ENCODE assay signal across 25 cellular contexts in genomic region chr1:201324821-201325677, GRCh38. TPM values are rescaled to one million over a fixed set of nuclear protein-coding genes. Genes with fewer than 3 reads are reported as not detected.
"Had no signal": no experiment of that assay in that cellular context is flagged by ENCODE, and none has a peak within 500 bp of the region (broad histone marks: within the 10 kb centered on the region; RNA-seq: fewer than 3 reads in every experiment).

No MANE protein-coding gene starts in this region.

- H3K4me3 Mint-ChIP-seq: endodermal cell, naive B cell, nephron, type B pancreatic cell had no signal

- H3K9me3 ChIP-seq: heart left ventricle, left ventricle myocardium inferior, suprapubic skin, thyroid gland had no signal

- H3K4me3 ChIP-seq: coronary artery, heart left ventricle, left ventricle myocardium inferior, suprapubic skin, thyroid gland had no signal

- ATAC-seq: heart left ventricle, sciatic nerve had no signal

- H3K27me3 ChIP-seq: heart left ventricle, suprapubic skin, thyroid gland had no signal

- H3K27ac ChIP-seq: coronary artery, heart left ventricle, left ventricle myocardium inferior, suprapubic skin, thyroid gland had no signal

- H3K4me1 Mint-ChIP-seq: naive B cell had no signal

- H3K9me3 Mint-ChIP-seq: endodermal cell, nephron, type B pancreatic cell had no signal

- DNase-seq: effector CD4-positive, alpha-beta T cell; endodermal cell; erythroblast; foreskin melanocyte; hypothalamus; islet precursor cell; left ventricle myocardium inferior; mesendoderm; naive B cell; stimulated activated CD4-positive, alpha-beta T cell treated with anti-CD3 and anti-CD28 coated beads, Interleukin-2, amount 100 ng/mL, for 24 hours; stimulated activated CD4-positive, alpha-beta T cell treated with anti-CD3 and anti-CD28 coated beads, Interleukin-4, amount 100 ng/mL, for 4 hours; stimulated activated naive CD4-positive, alpha-beta T cell; thyroid gland had no signal

- H3K27ac Mint-ChIP-seq: endodermal cell, naive B cell, nephron, type B pancreatic cell had no signal

- H3K36me3 ChIP-seq: heart left ventricle, left ventricle myocardium inferior, thyroid gland had no signal

- H3K36me3 Mint-ChIP-seq: naive B cell, type B pancreatic cell had no signal

RNA-seq across cellular contexts. Expression of gene PKP1, which starts 41.7 kb away (rescaled TPM):
- total RNA-seq: endothelial cell of umbilical vein, lung microvascular endothelial cell had no signal

RNA-seq across cellular contexts. Expression of gene TNNT2, which starts 52.4 kb away (rescaled TPM):
- total RNA-seq: cerebellum, dermis microvascular lymphatic vessel endothelial cell, endothelial cell of umbilical vein, lung microvascular endothelial cell, osteoblast, pulmonary artery endothelial cell had no signal
- polyA plus RNA-seq: endothelial cell of umbilical vein had no signal
